Comparison of ENCODE assay signal across 14 cellular contexts in genomic region chr16:87334611-87335305, GRCh38. TPM values are rescaled to one million over a fixed set of nuclear protein-coding genes. Genes with fewer than 3 reads are reported as not detected.
DNase-seq lines count a peak whose midpoint lies in the region; ATAC-seq lines count a peak whose summit lies in the region.
"Had no signal": no experiment of that assay in that cellular context is flagged by ENCODE, and none has a peak within 500 bp of the region (broad histone marks: within the 10 kb centered on the region; RNA-seq: fewer than 3 reads in every experiment).

No MANE protein-coding gene starts in this region.

- no peaks in the 10 kb centered on the region for H3K4me1 Mint-ChIP-seq in stimulated activated effector memory CD8-positive, alpha-beta T cell treated with anti-CD3 and anti-CD28 coated beads, Interleukin-12 subunit alpha, Interleukin-12 subunit beta, amount 100 ng/mL, for 72 hours

- H3K27me3 ChIP-seq in SJCRH30 (no peaks in the 10 kb centered on the region), neuronal stem cell (ENCODE audit: control insufficient read depth in 3 of 3, insufficient read depth in 3 of 3, low read depth in 1 of 3, low read length in 3 of 3) (no peaks in the 10 kb centered on the region)

- H3K9me3 ChIP-seq in SJCRH30 (replicated peaks): no peaks in the 10 kb centered on the region
- H3K9me3 ChIP-seq in neuronal stem cell (replicated peaks in 1 of 2; ENCODE audit: control insufficient read depth in 2 of 2, insufficient read depth in 1 of 2, low read depth in 1 of 2, low read length in 2 of 2): peaks cover 0 to 2% of the 10 kb centered on the region in 2 donors
- H3K9me3 ChIP-seq: A549, Caco-2, HAP-1 had no signal

- no peak overlapping the region for H3K14ac ChIP-seq in neuronal stem cell (ENCODE audit: low read length)

- no peak overlapping the region for H4K91ac ChIP-seq in neuronal stem cell (ENCODE audit: low read depth, low read length, poor library complexity)

- H3K18ac ChIP-seq in neuronal stem cell (ENCODE audit: low read length): no peak overlapping the region

- no peak overlapping the region for H2AFZ ChIP-seq in neuronal stem cell (ENCODE audit: low read length)

- in situ Hi-C loops in G401 (cut with HindIII; ENCODE audit: low sequenced_read_pairs): no loop called here

- DNase-seq in G401 (ENCODE audit: low spot score) (peak; percentile 6), SJCRH30 (peak; percentile 11 to 24), globus pallidus (ENCODE audit: low spot score) (peak; percentile 24), neuronal stem cell (ENCODE audit: low spot score) (no peak), OCI-M2 (lab: John Stamatoyannopoulos, UW; ENCODE audit: unreplicated experiment) (no peak)
- no peak for DNase-seq in activated CD4-positive, alpha-beta T cell treated with anti-CD3 and anti-CD28 coated beads for 48 hours
- DNase-seq in stimulated activated effector memory CD8-positive, alpha-beta T cell treated with anti-CD3 and anti-CD28 coated beads, Interleukin-12 subunit alpha, Interleukin-12 subunit beta, amount 100 ng/mL, for 72 hours (ENCODE audit: low spot score in 2 of 2): no peak
- DNase-seq: Caco-2; CD8-positive, alpha-beta T cell; DND-41; GF-D8; GOT3 had no signal

- H3K36me3 ChIP-seq in SJCRH30 (no peaks in the 10 kb centered on the region), neuronal stem cell (replicated peaks in 1 of 2; ENCODE audit: control insufficient read depth in 2 of 2, insufficient read depth in 2 of 2, low read length in 2 of 2) (peaks cover 31 to 55% of the 10 kb centered on the region in 2 donors)

- H3K23ac ChIP-seq in neuronal stem cell (ENCODE audit: low read depth, low read length, poor library complexity): peak overlapping the region; percentile 80

- H2BK15ac ChIP-seq in neuronal stem cell (ENCODE audit: low read length): no peak overlapping the region

- peak overlapping the region; percentile 76 for H3K4ac ChIP-seq in neuronal stem cell (ENCODE audit: low read length)

- ATAC-seq in stimulated activated effector memory CD8-positive, alpha-beta T cell treated with anti-CD3 and anti-CD28 coated beads, Interleukin-12 subunit alpha, Interleukin-12 subunit beta, amount 100 ng/mL, for 72 hours: no peak
- ATAC-seq: A549 had no signal

- H3K4me3 ChIP-seq in SJCRH30: no peak overlapping the region
- no peak overlapping the region for H3K4me3 ChIP-seq in neuronal stem cell (ENCODE audit: low read length in 2 of 2)
- H3K4me3 ChIP-seq: A549, HAP-1 had no signal

- no peak overlapping the region for H2AK5ac ChIP-seq in neuronal stem cell (ENCODE audit: low read depth, low read length)

- WGBS in neuronal stem cell (ENCODE audit: extremely low coverage in 2 of 2, insufficient read length in 2 of 2, insufficient replicate concordance in 1 of 2), 2 donors: no CpG with 5 or more reads among the region's 14 CpGs

- no peak overlapping the region for H2BK12ac ChIP-seq in neuronal stem cell (ENCODE audit: low read length)

- H2BK120ac ChIP-seq in neuronal stem cell (ENCODE audit: low read depth, low read length): no peak overlapping the region

- H3K9me3 Mint-ChIP-seq in stimulated activated effector memory CD8-positive, alpha-beta T cell treated with anti-CD3 and anti-CD28 coated beads, Interleukin-12 subunit alpha, Interleukin-12 subunit beta, amount 100 ng/mL, for 72 hours: no peaks in the 10 kb centered on the region
- H3K9me3 Mint-ChIP-seq: CD8-positive, alpha-beta T cell had no signal

- H3K27ac ChIP-seq in SJCRH30 (no peak overlapping the region), neuronal stem cell (replicated peaks; ENCODE audit: low read length) (no peak overlapping the region)
- H3K27ac ChIP-seq: A549 had no signal

- H3K9ac ChIP-seq in neuronal stem cell (ENCODE audit: low read depth, low read length, poor library complexity): no peak overlapping the region

- no peak overlapping the region for H4K8ac ChIP-seq in neuronal stem cell (ENCODE audit: low read depth, low read length)

- H3K4me2 ChIP-seq in neuronal stem cell (ENCODE audit: insufficient read depth, low read length, poor library complexity, severe bottlenecking): no peak overlapping the region
- H3K4me2 ChIP-seq: A549 had no signal

- H3K4me1 ChIP-seq in SJCRH30 (no peaks in the 10 kb centered on the region; the same call in 1 of the 2 replicates), neuronal stem cell (ENCODE audit: control insufficient read depth in 2 of 2, insufficient read depth in 1 of 2, low read depth in 1 of 2, low read length in 2 of 2) (no peaks in the 10 kb centered on the region)
- H3K4me1 ChIP-seq: A549, Caco-2, HAP-1 had no signal

- no peak overlapping the region for H3K4me3 Mint-ChIP-seq in stimulated activated effector memory CD8-positive, alpha-beta T cell treated with anti-CD3 and anti-CD28 coated beads, Interleukin-12 subunit alpha, Interleukin-12 subunit beta, amount 100 ng/mL, for 72 hours

- H3K27ac Mint-ChIP-seq in stimulated activated effector memory CD8-positive, alpha-beta T cell treated with anti-CD3 and anti-CD28 coated beads, Interleukin-12 subunit alpha, Interleukin-12 subunit beta, amount 100 ng/mL, for 72 hours: no peak overlapping the region

- peaks cover 62% of the 10 kb centered on the region for H3K36me3 Mint-ChIP-seq in stimulated activated effector memory CD8-positive, alpha-beta T cell treated with anti-CD3 and anti-CD28 coated beads, Interleukin-12 subunit alpha, Interleukin-12 subunit beta, amount 100 ng/mL, for 72 hours

- H2BK5ac ChIP-seq in neuronal stem cell (ENCODE audit: low read length): peak overlapping the region; percentile 13

- peaks cover 5% of the 10 kb centered on the region for H3K79me1 ChIP-seq in neuronal stem cell (ENCODE audit: low read depth, low read length)

RNA-seq across cellular contexts. Expression of gene C16orf95, which starts 17.6 kb away (rescaled TPM):
- total RNA-seq in G401 (2014; rRNA removed; shearing (Covaris generic)): 7.0 and 14.2 TPM in 2 replicates
- 1.5 TPM in 2 replicates for total RNA-seq in SJCRH30 (2014; rRNA removed; shearing (Covaris generic))
- 4.5 TPM for polyA plus RNA-seq in neuronal stem cell (2013, experiment 1 of 2)
- polyA plus RNA-seq in neuronal stem cell (2013, experiment 2 of 2): 4.9 TPM

RNA-seq across cellular contexts. Expression of gene FBXO31, which starts 48.8 kb away (rescaled TPM):
- 11.9 and 15.4 TPM in 2 replicates for total RNA-seq in G401 (2014; rRNA removed; shearing (Covaris generic))
- 11.9 and 13.1 TPM in 2 replicates for total RNA-seq in SJCRH30 (2014; rRNA removed; shearing (Covaris generic))
- polyA plus RNA-seq in neuronal stem cell (2013, experiment 1 of 2): 9.0 TPM
- polyA plus RNA-seq in neuronal stem cell (2013, experiment 2 of 2): 8.4 TPM

RNA-seq across cellular contexts. Expression of gene MAP1LC3B, which starts 57.4 kb away (rescaled TPM):
- 26.7 and 40.8 TPM in 2 replicates for total RNA-seq in G401 (2014; rRNA removed; shearing (Covaris generic))
- 12.1 and 12.9 TPM in 2 replicates for total RNA-seq in SJCRH30 (2014; rRNA removed; shearing (Covaris generic))
- polyA plus RNA-seq in neuronal stem cell (2013, experiment 1 of 2): 41.5 TPM
- polyA plus RNA-seq in neuronal stem cell (2013, experiment 2 of 2): 41.0 TPM

Comparison
In these comparisons a context has a peak if more than half of its experiments do, and no peak if none do; other contexts are left out.
1. DNase-seq: peak in G401 (single experiment), SJCRH30 (2 of 2) and globus pallidus (single experiment); none in neuronal stem cell (single experiment), OCI-M2 (single experiment), activated CD4-positive, alpha-beta T cell treated with anti-CD3 and anti-CD28 coated beads for 48 hours (single experiment) and stimulated activated effector memory CD8-positive, alpha-beta T cell treated with anti-CD3 and anti-CD28 coated beads, Interleukin-12 subunit alpha, Interleukin-12 subunit beta, amount 100 ng/mL, for 72 hours (0 of 2).